18 cellular contexts compared by ENCODE assay signal in genomic region chr22:39450258-39450955, GRCh38. TPM values are rescaled to one million over a fixed set of nuclear protein-coding genes. Genes with fewer than 3 reads are reported as not detected.
DNase-seq lines count a peak whose midpoint lies in the region; TF ChIP-seq lines count a peak whose summit lies in the region.
"Had no signal": no experiment of that assay in that cellular context is flagged by ENCODE, and none has a peak within 500 bp of the region (broad histone marks: within the 10 kb centered on the region; RNA-seq: fewer than 3 reads in every experiment).

No MANE protein-coding gene starts in this region.

- H3K4me1 ChIP-seq in OCI-LY3 (ENCODE audit: low read length) = peaks cover 85% of the 10 kb centered on the region

- no peaks in the 10 kb centered on the region for H3K9me3 Mint-ChIP-seq in activated CD4-positive, alpha-beta T cell treated with anti-CD3 and anti-CD28 coated beads, Interleukin-2, amount 10 ng/mL, durations not matched to agents 7 days and 5 days
- H3K9me3 Mint-ChIP-seq in glutamatergic neuron (ENCODE audit: unreplicated experiment) (peaks cover 4% of the 10 kb centered on the region), type B pancreatic cell (no peaks in the 10 kb centered on the region)

- peaks cover 61% of the 10 kb centered on the region for H3K4me1 Mint-ChIP-seq in activated CD4-positive, alpha-beta T cell treated with anti-CD3 and anti-CD28 coated beads, Interleukin-2, amount 10 ng/mL, durations not matched to agents 7 days and 5 days
- H3K4me1 Mint-ChIP-seq in glutamatergic neuron (ENCODE audit: low read depth, unreplicated experiment) (peaks cover 17% of the 10 kb centered on the region), type B pancreatic cell (ENCODE audit: unreplicated experiment) (peaks cover 44% of the 10 kb centered on the region)

- peak overlapping the region; percentile 97; the same call in 1 of the 2 replicates for H3K9ac ChIP-seq in OCI-LY3 (ENCODE audit: low read length)
- H3K9ac ChIP-seq: BLaER1 had no signal

- H3K9me3 ChIP-seq in OCI-LY3 (ENCODE audit: insufficient read depth, low read length) = no peaks in the 10 kb centered on the region
- H3K9me3 ChIP-seq: BLaER1 had no signal

- POLR2A ChIA-PET in activated CD4-positive, alpha-beta T cell treated with anti-CD3 and anti-CD28 coated beads, Interleukin-2, amount 10 ng/mL, durations not matched to agents 7 days and 5 days (lab: Charles Lee) = no interaction called here

- peak overlapping the region; percentile 85 for H3K4me3 ChIP-seq in OCI-LY3 (ENCODE audit: low read length)
- H3K4me3 ChIP-seq: BLaER1, K562 had no signal

- H3K27me3 ChIP-seq in OCI-LY3 (ENCODE audit: low read depth, low read length) = no peaks in the 10 kb centered on the region
- H3K27me3 ChIP-seq: BLaER1 had no signal

- DNase-seq in activated CD4-positive, alpha-beta T cell treated with anti-CD3 and anti-CD28 coated beads, Interleukin-2, amount 10 ng/mL, durations not matched to agents 7 days and 5 days = no peak
- no peak for DNase-seq in activated CD4-positive, alpha-beta T cell treated with anti-CD3 and anti-CD28 coated beads, Interleukin-2, amount 50 U/mL, for 1 hour
- DNase-seq in glutamatergic neuron (no peak), type B pancreatic cell (ENCODE audit: extremely low spot score, unreplicated experiment) (no peak), kidney glomerular epithelial cell (lab: John Stamatoyannopoulos, UW) (no peak), COLO829 (ENCODE audit: low spot score) (no peak), NCI-H2171 treated with DMSO at 0.1 percent for 48 hours (lab: John Stamatoyannopoulos, UW) (no peak)
- DNase-seq: CD8-positive, alpha-beta memory T cell; DMS153; NCI-H1105; NCI-H1694 treated with DMSO at 0.1 percent for 48 hours; NCI-H446 treated with DMSO at 0.1 percent for 48 hours; NCI-H774 had no signal

- peak overlapping the region; percentile 69 for H3K27ac Mint-ChIP-seq in activated CD4-positive, alpha-beta T cell treated with anti-CD3 and anti-CD28 coated beads, Interleukin-2, amount 10 ng/mL, durations not matched to agents 7 days and 5 days
- H3K27ac Mint-ChIP-seq in glutamatergic neuron (ENCODE audit: unreplicated experiment) (peak overlapping the region; percentile 75), type B pancreatic cell (peak overlapping the region; percentile 99)

- CTCF ChIA-PET in activated CD4-positive, alpha-beta T cell treated with anti-CD3 and anti-CD28 coated beads, Interleukin-2, amount 10 ng/mL, durations not matched to agents 7 days and 5 days (lab: Charles Lee) = interaction anchor here (0.5 to 1.1 kb wide), 2 partner anchors 8 to 14 kb away, joined by 3 read pairs; no protein-coding TSS in a partner anchor

- peaks cover 24% of the 10 kb centered on the region for H3K36me3 Mint-ChIP-seq in activated CD4-positive, alpha-beta T cell treated with anti-CD3 and anti-CD28 coated beads, Interleukin-2, amount 10 ng/mL, durations not matched to agents 7 days and 5 days (ENCODE audit: low read depth)
- H3K36me3 Mint-ChIP-seq in glutamatergic neuron (ENCODE audit: unreplicated experiment) = peaks cover under 1% of the 10 kb centered on the region
- H3K36me3 Mint-ChIP-seq in type B pancreatic cell = no peaks in the 10 kb centered on the region

- peaks cover 65% of the 10 kb centered on the region for H4K20me1 ChIP-seq in OCI-LY3 (ENCODE audit: insufficient read depth, low read length)
- H4K20me1 ChIP-seq: BLaER1 had no signal

- H2AFZ ChIP-seq in OCI-LY3 (ENCODE audit: low read depth, low read length) = no peak overlapping the region

- peak overlapping the region; percentile 98 for H3K27ac ChIP-seq in OCI-LY3 (ENCODE audit: low read length)
- H3K27ac ChIP-seq: 22Rv1, BLaER1 had no signal

- peaks cover 9% of the 10 kb centered on the region for H3K27me3 Mint-ChIP-seq in activated CD4-positive, alpha-beta T cell treated with anti-CD3 and anti-CD28 coated beads, Interleukin-2, amount 10 ng/mL, durations not matched to agents 7 days and 5 days
- H3K27me3 Mint-ChIP-seq in glutamatergic neuron (ENCODE audit: unreplicated experiment) (peaks cover 7% of the 10 kb centered on the region), type B pancreatic cell (no peaks in the 10 kb centered on the region)

- no peak overlapping the region for H3K4me3 Mint-ChIP-seq in activated CD4-positive, alpha-beta T cell treated with anti-CD3 and anti-CD28 coated beads, Interleukin-2, amount 10 ng/mL, durations not matched to agents 7 days and 5 days
- H3K4me3 Mint-ChIP-seq in glutamatergic neuron (ENCODE audit: unreplicated experiment) = no peak overlapping the region
- H3K4me3 Mint-ChIP-seq in type B pancreatic cell = no peak overlapping the region
- H3K4me3 Mint-ChIP-seq: CD8-positive, alpha-beta memory T cell had no signal

- peak overlapping the region; percentile 95 for H3K4me2 ChIP-seq in OCI-LY3 (ENCODE audit: low read length)

- TF ChIP-seq CTCF in OCI-LY3 (IDR thresholded peaks at IDR 0.05; ENCODE audit: low read depth, low read length) = no peak
- TF ChIP-seq CTCF in glutamatergic neuron (IDR thresholded peaks at IDR 0.05; ENCODE audit: partially characterized antibody, unreplicated experiment) = no peak
- no peak for TF ChIP-seq CTCF in type B pancreatic cell (conservative IDR thresholded peaks at IDR 0.05)

- peaks cover 96% of the 10 kb centered on the region for H3K79me2 ChIP-seq in OCI-LY3 (ENCODE audit: low read length)

- H3K36me3 ChIP-seq in OCI-LY3 (replicated peaks; ENCODE audit: low read depth, low read length) = peaks cover 62% of the 10 kb centered on the region
- H3K36me3 ChIP-seq: BLaER1 had no signal

RNA-seq across cellular contexts. Expression of gene MGAT3, which starts 6.4 kb away (rescaled TPM):
- total RNA-seq in activated CD4-positive, alpha-beta T cell treated with anti-CD3 and anti-CD28 coated beads, Interleukin-2, amount 10 ng/mL, durations not matched to agents 7 days and 5 days = 10 to 100 TPM; 12.8 to 15.5 TPM
- total RNA-seq in glutamatergic neuron (ENCODE audit: unreplicated experiment) = 12.8 TPM
- total RNA-seq in type B pancreatic cell (ENCODE audit: low replicate concordance) = 47.0 and 115 TPM in 2 replicates
- total RNA-seq: MCF 10A had no signal

RNA-seq across cellular contexts. Expression of gene TAB1, which starts 50.8 kb away (rescaled TPM):
- 10 to 100 TPM; 36.4 to 40.8 TPM for total RNA-seq in activated CD4-positive, alpha-beta T cell treated with anti-CD3 and anti-CD28 coated beads, Interleukin-2, amount 10 ng/mL, durations not matched to agents 7 days and 5 days
- total RNA-seq in glutamatergic neuron (ENCODE audit: unreplicated experiment) (27.5 TPM), type B pancreatic cell (ENCODE audit: low replicate concordance) (26.0 and 31.0 TPM in 2 replicates)

RNA-seq across cellular contexts. Expression of gene MIEF1, which starts 51.7 kb away (rescaled TPM):
- total RNA-seq in activated CD4-positive, alpha-beta T cell treated with anti-CD3 and anti-CD28 coated beads, Interleukin-2, amount 10 ng/mL, durations not matched to agents 7 days and 5 days = 10 to 100 TPM; 34.8 to 40.0 TPM
- total RNA-seq in glutamatergic neuron (ENCODE audit: unreplicated experiment) (40.0 TPM), type B pancreatic cell (ENCODE audit: low replicate concordance) (35.0 and 35.5 TPM in 2 replicates)
